ENCODE assay signal across 14 cellular contexts in genomic region chr10:78700413-78700812, GRCh38.
DNase-seq lines count a peak whose midpoint lies in the region; ATAC-seq, FAIRE-seq and TF ChIP-seq lines count a peak whose summit lies in the region.
"Had no signal": no experiment of that assay in that cellular context is flagged by ENCODE, and none has a peak within 500 bp of the region (broad histone marks: within the 10 kb centered on the region; RNA-seq: fewer than 3 reads in every experiment).

No MANE protein-coding gene starts in this region.

- H3K4me3 ChIP-seq in NB4 (ENCODE audit: low read depth, low read length) (no peak overlapping the region), coronary artery (no peak overlapping the region), sigmoid colon (no peak overlapping the region)
- H3K4me3 ChIP-seq: SK-N-MC, smooth muscle cell had no signal

- no peaks in the 10 kb centered on the region for H3K36me3 ChIP-seq in sigmoid colon

- peaks cover 14% of the 10 kb centered on the region for H3K4me1 Mint-ChIP-seq in mesothelial cell of epicardium
- H3K4me1 Mint-ChIP-seq: activated naive CD8-positive, alpha-beta T cell treated with anti-CD3 and anti-CD28 coated beads for 36 hours had no signal

- peak overlapping the region; percentile 33 for H3K27ac Mint-ChIP-seq in mesothelial cell of epicardium
- H3K27ac Mint-ChIP-seq: activated naive CD8-positive, alpha-beta T cell treated with anti-CD3 and anti-CD28 coated beads for 36 hours had no signal

- H3K27me3 ChIP-seq in sigmoid colon: no peaks in the 10 kb centered on the region

- intact Hi-C loops in sigmoid colon (cut with DNase I): no loop called here

- H3K4me3 Mint-ChIP-seq in mesothelial cell of epicardium: no peak overlapping the region
- H3K4me3 Mint-ChIP-seq: activated naive CD8-positive, alpha-beta T cell treated with anti-CD3 and anti-CD28 coated beads for 36 hours had no signal

- H3K9me3 ChIP-seq in sigmoid colon: no peaks in the 10 kb centered on the region

- no peak for ATAC-seq in activated CD4-positive, CD25-positive, alpha-beta regulatory T cell treated with anti-CD3 and anti-CD28 coated beads, Interleukin-2, amount 50 U/mL, for 24 hours

- TF ChIP-seq EP300 in sigmoid colon (IDR thresholded peaks at IDR 0.05): no peak

- no peaks in the 10 kb centered on the region for H3K36me3 Mint-ChIP-seq in mesothelial cell of epicardium
- H3K36me3 Mint-ChIP-seq: activated naive CD8-positive, alpha-beta T cell treated with anti-CD3 and anti-CD28 coated beads for 36 hours had no signal

- TF ChIP-seq POLR2A in NB4 (IDR thresholded peaks at IDR 0.05; ENCODE audit: extremely low read depth, insufficient read length): no peak
- no peak for TF ChIP-seq POLR2A in sigmoid colon (IDR thresholded peaks at IDR 0.05)

- no peak for FAIRE-seq in D721Med (lab: Jason Lieb, UNC)
- FAIRE-seq: GM18507, urothelium cell line had no signal

- TF ChIP-seq CTCF in NB4 (IDR thresholded peaks at IDR 0.05; ENCODE audit: low read depth, low read length): no peak
- TF ChIP-seq CTCF in coronary artery (IDR thresholded peaks at IDR 0.05): no peak
- no peak for TF ChIP-seq CTCF in mesothelial cell of epicardium (IDR thresholded peaks at IDR 0.05; ENCODE audit: unreplicated experiment)
- no peak for TF ChIP-seq CTCF in sigmoid colon (IDR thresholded peaks at IDR 0.05)
- no peak for TF ChIP-seq CTCF in D721Med (IDR thresholded peaks at IDR 0.05; ENCODE audit: insufficient read depth, missing control alignments)

- H3K9me3 Mint-ChIP-seq in mesothelial cell of epicardium: no peaks in the 10 kb centered on the region
- H3K9me3 Mint-ChIP-seq: activated naive CD8-positive, alpha-beta T cell treated with anti-CD3 and anti-CD28 coated beads for 36 hours had no signal

- H3K27ac ChIP-seq in coronary artery (no peak overlapping the region), sigmoid colon (no peak overlapping the region)
- H3K27ac ChIP-seq: SK-N-MC had no signal

- H3K27me3 Mint-ChIP-seq in mesothelial cell of epicardium (ENCODE audit: low read depth): no peaks in the 10 kb centered on the region
- H3K27me3 Mint-ChIP-seq: activated naive CD8-positive, alpha-beta T cell treated with anti-CD3 and anti-CD28 coated beads for 36 hours had no signal

- DNase-seq in GDM1 (lab: John Stamatoyannopoulos, UW): peak; percentile 14
- DNase-seq in NB4 (ENCODE audit: low read depth): peak; percentile 23
- peak; percentile 59 for DNase-seq in coronary artery (ENCODE audit: low spot score)
- peak; percentile 48 to 54 for DNase-seq in mesothelial cell of epicardium (ENCODE audit: low spot score in 2 of 2, unreplicated experiment in 2 of 2)
- no peak for DNase-seq in sigmoid colon
- no peak for DNase-seq in D721Med (ENCODE audit: insufficient read length, low spot score)
- DNase-seq: activated CD4-positive, alpha-beta T cell treated with anti-CD3 and anti-CD28 coated beads, Interleukin-2, amount 50 U/mL, for 48 hours; activated naive CD8-positive, alpha-beta T cell treated with anti-CD3 and anti-CD28 coated beads for 36 hours; DMS153 had no signal

- peaks cover 0 to 14% (median 12%) of the 10 kb centered on the region in 4 donors for H3K4me1 ChIP-seq in sigmoid colon

Comparison
In these comparisons a context has a peak if more than half of its experiments do, and no peak if none do; other contexts are left out.
1. DNase-seq: peak in GDM1 (single experiment), NB4 (single experiment), coronary artery (single experiment) and mesothelial cell of epicardium (2 of 2); none in sigmoid colon (single experiment) and D721Med (single experiment).